In the genomic region with DNA sequence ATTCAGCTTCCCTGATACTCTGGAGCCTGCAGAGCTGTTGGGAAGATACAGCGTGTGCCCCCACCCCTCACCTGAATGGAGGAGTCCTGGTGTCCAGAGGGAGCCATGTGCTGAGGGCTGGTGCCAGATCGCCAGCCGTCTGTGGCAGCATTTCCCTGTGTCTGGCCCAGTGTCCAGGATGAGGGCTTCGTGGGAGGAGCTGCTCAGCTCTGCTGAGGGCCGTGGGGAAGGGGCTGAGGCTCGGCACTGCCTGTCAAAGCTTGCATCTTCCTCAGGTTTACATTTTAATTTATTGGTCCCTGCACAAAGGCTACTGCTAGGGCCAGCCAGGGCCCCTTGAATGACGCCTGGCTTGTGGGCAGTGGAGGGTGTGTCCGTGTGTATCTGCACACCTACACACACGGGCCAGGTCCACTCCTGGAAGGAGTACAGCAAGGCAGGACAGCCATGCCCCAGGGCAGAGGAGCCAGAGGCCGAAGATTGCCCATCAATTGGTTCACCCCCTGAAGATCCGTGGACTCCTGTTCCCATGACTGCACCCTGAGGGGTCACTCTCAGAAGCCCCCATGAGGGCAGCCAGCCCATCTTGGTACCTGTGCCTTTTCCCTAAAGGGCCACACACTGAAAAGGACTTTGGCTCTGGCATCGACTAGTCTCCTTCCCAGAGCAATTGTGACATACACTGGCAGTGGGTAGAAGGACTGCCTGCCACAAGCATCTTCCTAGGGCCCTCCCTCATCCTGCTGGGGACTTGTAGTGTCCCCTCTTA, we compare ENCODE assay signal across 15 cellular contexts.
DNase-seq lines count a peak whose midpoint lies in the region; ATAC-seq and TF ChIP-seq lines count a peak whose summit lies in the region.
"Had no signal": no experiment of that assay in that cellular context is flagged by ENCODE, and none has a peak within 500 bp of the region (broad histone marks: within the 10 kb centered on the region; RNA-seq: fewer than 3 reads in every experiment).

No MANE protein-coding gene starts in this region.

- H3K9me3 ChIP-seq in esophagus squamous epithelium (no peaks in the 10 kb centered on the region), muscle layer of colon (ENCODE audit: low read length) (no peaks in the 10 kb centered on the region), thyroid gland (no peaks in the 10 kb centered on the region)

- no peak overlapping the region for H3K4me3 ChIP-seq in esophagus squamous epithelium
- H3K4me3 ChIP-seq in muscle layer of colon (ENCODE audit: low read depth in 1 of 2, low read length in 2 of 2): peak overlapping the region in 1 of 2 donors; percentile 28
- no peak overlapping the region for H3K4me3 ChIP-seq in thyroid gland (replicated peaks in 1 of 3)
- H3K4me3 ChIP-seq: GM12878 had no signal

- WGBS in esophagus squamous epithelium, 2 donors: 53 to 65% methylated on average over 2 to 3 of the region's 12 CpGs
- WGBS in thyroid gland, 2 donors: 55 to 68% methylated on average over 5 to 8 of the region's 12 CpGs

- intact Hi-C loops in esophagus squamous epithelium (cut with DNase I): no loop called here
- intact Hi-C loops in thyroid gland (cut with DNase I): loop anchor here (10.0 kb wide), 1 partner anchor 455 kb away; no protein-coding TSS in a partner anchor

- DNase-seq in SK-N-DZ (ENCODE audit: low spot score): peak; percentile 27
- no peak for DNase-seq in esophagus squamous epithelium (lab: John Stamatoyannopoulos, UW)
- peak; percentile 38 to 49 for DNase-seq in thyroid gland
- DNase-seq in NCI-H226: no peak
- DNase-seq in NCI-H1694 treated with DMSO at 0.1 percent for 48 hours (lab: John Stamatoyannopoulos, UW): no peak
- DNase-seq in NCI-H2171 treated with DMSO at 0.1 percent for 48 hours (lab: John Stamatoyannopoulos, UW): no peak
- DNase-seq: activated T-cell treated with anti-CD3 and anti-CD28 coated beads for 4 hours, MV-4-11, NCI-H345, occipital lobe, T-helper 1 cell had no signal

- TF ChIP-seq POLR2A in esophagus squamous epithelium (IDR thresholded peaks at IDR 0.05) (no peak), thyroid gland (IDR thresholded peaks at IDR 0.05) (no peak)

- H3K36me3 ChIP-seq in esophagus squamous epithelium (no peaks in the 10 kb centered on the region), muscle layer of colon (ENCODE audit: insufficient read depth, low read length) (no peaks in the 10 kb centered on the region), thyroid gland (no peaks in the 10 kb centered on the region)

- H3K4me1 ChIP-seq in esophagus squamous epithelium (peaks cover 0 to 16% (median 6%) of the 10 kb centered on the region in 3 donors), muscle layer of colon (ENCODE audit: insufficient read depth, low read length) (peaks cover 30% of the 10 kb centered on the region), thyroid gland (peaks cover 13 to 17% of the 10 kb centered on the region in 2 donors)

- TF ChIP-seq CTCF in esophagus squamous epithelium (IDR thresholded peaks at IDR 0.05) (no peak), thyroid gland (IDR thresholded peaks at IDR 0.05) (no peak)

- ATAC-seq in HG02642 (IDR thresholded peaks at IDR 0.05; ENCODE audit: poor library complexity, unreplicated experiment): no peak
- ATAC-seq: activated CD4-positive, CD25-positive, alpha-beta regulatory T cell treated with anti-CD3 and anti-CD28 coated beads, Interleukin-2, amount 50 U/mL, for 24 hours; GM12878 had no signal

- no peak overlapping the region for H3K9ac ChIP-seq in muscle layer of colon (ENCODE audit: low read length)

- H3K27ac ChIP-seq in esophagus squamous epithelium (peak overlapping the region in 3 of 4 donors; percentile 9 to 50 (median 38)), muscle layer of colon (ENCODE audit: low read depth, low read length) (peak overlapping the region; percentile 66), thyroid gland (peak overlapping the region in 2 of 3 donors; percentile 55 to 58)

- H3K27me3 ChIP-seq in esophagus squamous epithelium (no peaks in the 10 kb centered on the region), muscle layer of colon (ENCODE audit: control insufficient read depth in 1 of 2, insufficient read depth in 2 of 2, low read length in 2 of 2) (no peaks in the 10 kb centered on the region), thyroid gland (no peaks in the 10 kb centered on the region)

Comparison
In these comparisons a context has a peak if more than half of its experiments do, and no peak if none do; other contexts are left out.
1. DNase-seq: peak in SK-N-DZ (single experiment) and thyroid gland (2 of 2); none in esophagus squamous epithelium (single experiment), NCI-H226 (single experiment), NCI-H1694 treated with DMSO at 0.1 percent for 48 hours (single experiment) and NCI-H2171 treated with DMSO at 0.1 percent for 48 hours (single experiment).
2. Peak in every context shown above with its lines, with median percentiles within 50 percentile points of each other: H3K27ac ChIP-seq.